Comparison of ENCODE assay signal across 1 cellular context in the genomic region with DNA sequence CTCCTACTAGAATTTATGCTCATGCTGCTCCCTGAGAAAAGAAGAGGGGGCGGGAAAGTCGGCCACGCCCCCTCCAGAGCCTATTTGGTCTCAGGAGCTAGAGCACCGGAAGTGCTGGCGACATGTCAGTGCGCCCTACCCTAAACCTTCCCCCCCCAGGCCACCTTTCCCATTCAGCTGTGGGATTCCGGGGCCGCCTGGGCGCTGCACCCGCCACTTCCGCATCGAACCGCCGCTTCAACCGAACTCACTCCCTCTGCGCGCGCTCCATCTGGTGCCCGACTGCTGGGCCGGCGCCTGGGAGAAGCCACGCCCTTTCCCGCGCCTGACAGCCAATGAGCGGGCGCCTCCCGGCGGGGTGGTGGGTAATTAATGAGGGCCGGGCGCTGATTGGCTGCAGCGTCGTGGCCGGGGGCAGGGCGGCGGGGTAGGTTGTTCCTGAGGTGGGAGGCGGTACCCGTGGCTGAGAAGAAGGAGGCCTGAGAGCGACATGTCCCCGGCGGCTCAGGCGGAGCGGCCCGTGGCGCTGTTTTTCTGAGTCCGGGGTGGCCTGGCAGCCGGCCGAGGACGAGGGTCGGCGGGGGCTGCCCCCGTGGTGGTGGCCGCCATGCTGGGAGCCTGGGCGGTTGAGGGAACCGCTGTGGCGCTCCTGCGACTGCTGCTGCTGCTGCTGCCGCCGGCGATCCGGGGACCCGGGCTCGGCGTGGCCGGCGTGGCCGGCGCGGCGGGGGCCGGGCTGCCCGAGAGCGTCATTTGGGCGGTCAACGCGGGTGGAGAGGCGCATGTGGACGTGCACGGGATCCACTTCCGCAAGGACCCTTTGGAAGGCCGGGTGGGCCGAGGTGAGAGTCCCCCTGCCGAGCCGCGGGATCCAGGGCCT.
TF ChIP-seq lines count a peak whose summit lies in the region.

MLEC (plus strand) TSS at position 460 of the 880 bp plus-strand sequence; CDS start at position 608, 148 bp downstream.

TF ChIP-seq in HepG2, 621 proteins besides CTCF, POLR2A, EP300 and RAD21 (continued from another document and continues in another):
- no peak for TF ChIP-seq HBP1 (CRISPR knock-in tag; IDR thresholded peaks at IDR 0.05; ENCODE audit: low read depth)
- 0 out of 2 replicates have a peak, but pooled peaks have one; percentile 72 for TF ChIP-seq ZNF205 (CRISPR knock-in tag; IDR thresholded peaks at IDR 0.05)
- peak; percentile 17; the same call in 1 of the 2 replicates for TF ChIP-seq SMAD3 (CRISPR knock-in tag; IDR thresholded peaks at IDR 0.05)
- TF ChIP-seq, protein P1, sequence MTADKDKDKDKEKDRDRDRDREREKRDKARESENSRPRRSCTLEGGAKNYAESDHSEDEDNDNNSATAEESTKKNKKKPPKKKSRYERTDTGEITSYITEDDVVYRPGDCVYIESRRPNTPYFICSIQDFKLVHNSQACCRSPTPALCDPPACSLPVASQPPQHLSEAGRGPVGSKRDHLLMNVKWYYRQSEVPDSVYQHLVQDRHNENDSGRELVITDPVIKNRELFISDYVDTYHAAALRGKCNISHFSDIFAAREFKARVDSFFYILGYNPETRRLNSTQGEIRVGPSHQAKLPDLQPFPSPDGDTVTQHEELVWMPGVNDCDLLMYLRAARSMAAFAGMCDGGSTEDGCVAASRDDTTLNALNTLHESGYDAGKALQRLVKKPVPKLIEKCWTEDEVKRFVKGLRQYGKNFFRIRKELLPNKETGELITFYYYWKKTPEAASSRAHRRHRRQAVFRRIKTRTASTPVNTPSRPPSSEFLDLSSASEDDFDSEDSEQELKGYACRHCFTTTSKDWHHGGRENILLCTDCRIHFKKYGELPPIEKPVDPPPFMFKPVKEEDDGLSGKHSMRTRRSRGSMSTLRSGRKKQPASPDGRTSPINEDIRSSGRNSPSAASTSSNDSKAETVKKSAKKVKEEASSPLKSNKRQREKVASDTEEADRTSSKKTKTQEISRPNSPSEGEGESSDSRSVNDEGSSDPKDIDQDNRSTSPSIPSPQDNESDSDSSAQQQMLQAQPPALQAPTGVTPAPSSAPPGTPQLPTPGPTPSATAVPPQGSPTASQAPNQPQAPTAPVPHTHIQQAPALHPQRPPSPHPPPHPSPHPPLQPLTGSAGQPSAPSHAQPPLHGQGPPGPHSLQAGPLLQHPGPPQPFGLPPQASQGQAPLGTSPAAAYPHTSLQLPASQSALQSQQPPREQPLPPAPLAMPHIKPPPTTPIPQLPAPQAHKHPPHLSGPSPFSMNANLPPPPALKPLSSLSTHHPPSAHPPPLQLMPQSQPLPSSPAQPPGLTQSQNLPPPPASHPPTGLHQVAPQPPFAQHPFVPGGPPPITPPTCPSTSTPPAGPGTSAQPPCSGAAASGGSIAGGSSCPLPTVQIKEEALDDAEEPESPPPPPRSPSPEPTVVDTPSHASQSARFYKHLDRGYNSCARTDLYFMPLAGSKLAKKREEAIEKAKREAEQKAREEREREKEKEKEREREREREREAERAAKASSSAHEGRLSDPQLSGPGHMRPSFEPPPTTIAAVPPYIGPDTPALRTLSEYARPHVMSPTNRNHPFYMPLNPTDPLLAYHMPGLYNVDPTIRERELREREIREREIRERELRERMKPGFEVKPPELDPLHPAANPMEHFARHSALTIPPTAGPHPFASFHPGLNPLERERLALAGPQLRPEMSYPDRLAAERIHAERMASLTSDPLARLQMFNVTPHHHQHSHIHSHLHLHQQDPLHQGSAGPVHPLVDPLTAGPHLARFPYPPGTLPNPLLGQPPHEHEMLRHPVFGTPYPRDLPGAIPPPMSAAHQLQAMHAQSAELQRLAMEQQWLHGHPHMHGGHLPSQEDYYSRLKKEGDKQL (CRISPR knock-in tag; IDR thresholded peaks at IDR 0.05; ENCODE audit: low read depth), result no peak
- TF ChIP-seq ZNF224 (CRISPR knock-in tag; IDR thresholded peaks at IDR 0.05), result no peak
- TF ChIP-seq IRF2 (CRISPR knock-in tag; IDR thresholded peaks at IDR 0.05), result peak; percentile 76
- TF ChIP-seq, protein P2, sequence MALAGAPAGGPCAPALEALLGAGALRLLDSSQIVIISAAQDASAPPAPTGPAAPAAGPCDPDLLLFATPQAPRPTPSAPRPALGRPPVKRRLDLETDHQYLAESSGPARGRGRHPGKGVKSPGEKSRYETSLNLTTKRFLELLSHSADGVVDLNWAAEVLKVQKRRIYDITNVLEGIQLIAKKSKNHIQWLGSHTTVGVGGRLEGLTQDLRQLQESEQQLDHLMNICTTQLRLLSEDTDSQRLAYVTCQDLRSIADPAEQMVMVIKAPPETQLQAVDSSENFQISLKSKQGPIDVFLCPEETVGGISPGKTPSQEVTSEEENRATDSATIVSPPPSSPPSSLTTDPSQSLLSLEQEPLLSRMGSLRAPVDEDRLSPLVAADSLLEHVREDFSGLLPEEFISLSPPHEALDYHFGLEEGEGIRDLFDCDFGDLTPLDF (CRISPR knock-in tag; IDR thresholded peaks at IDR 0.05), result peak; percentile 89
- TF ChIP-seq JUN (CRISPR knock-in tag; IDR thresholded peaks at IDR 0.05), result no peak
- no peak for TF ChIP-seq KLF11 (CRISPR knock-in tag; IDR thresholded peaks at IDR 0.05)
- TF ChIP-seq, protein P3, sequence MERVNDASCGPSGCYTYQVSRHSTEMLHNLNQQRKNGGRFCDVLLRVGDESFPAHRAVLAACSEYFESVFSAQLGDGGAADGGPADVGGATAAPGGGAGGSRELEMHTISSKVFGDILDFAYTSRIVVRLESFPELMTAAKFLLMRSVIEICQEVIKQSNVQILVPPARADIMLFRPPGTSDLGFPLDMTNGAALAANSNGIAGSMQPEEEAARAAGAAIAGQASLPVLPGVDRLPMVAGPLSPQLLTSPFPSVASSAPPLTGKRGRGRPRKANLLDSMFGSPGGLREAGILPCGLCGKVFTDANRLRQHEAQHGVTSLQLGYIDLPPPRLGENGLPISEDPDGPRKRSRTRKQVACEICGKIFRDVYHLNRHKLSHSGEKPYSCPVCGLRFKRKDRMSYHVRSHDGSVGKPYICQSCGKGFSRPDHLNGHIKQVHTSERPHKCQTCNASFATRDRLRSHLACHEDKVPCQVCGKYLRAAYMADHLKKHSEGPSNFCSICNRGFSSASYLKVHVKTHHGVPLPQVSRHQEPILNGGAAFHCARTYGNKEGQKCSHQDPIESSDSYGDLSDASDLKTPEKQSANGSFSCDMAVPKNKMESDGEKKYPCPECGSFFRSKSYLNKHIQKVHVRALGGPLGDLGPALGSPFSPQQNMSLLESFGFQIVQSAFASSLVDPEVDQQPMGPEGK (CRISPR knock-in tag; IDR thresholded peaks at IDR 0.05), result no peak
- peak; percentile 49; the same call in 1 of the 2 replicates for TF ChIP-seq ZNF274 (CRISPR knock-in tag; IDR thresholded peaks at IDR 0.05)
- no peak for TF ChIP-seq SKI (IDR thresholded peaks at IDR 0.05; ENCODE audit: partially characterized antibody)
- TF ChIP-seq NR2C2 (CRISPR knock-in tag; IDR thresholded peaks at IDR 0.05; ENCODE audit: borderline replicate concordance), result peak; percentile 88
- TF ChIP-seq NFRKB (IDR thresholded peaks at IDR 0.05), result no peak
- TF ChIP-seq ZNF256 (CRISPR knock-in tag; conservative IDR thresholded peaks at IDR 0.05), result no peak
- TF ChIP-seq ZNF816 (CRISPR knock-in tag; IDR thresholded peaks at IDR 0.05; ENCODE audit: borderline replicate concordance), result no peak
- peak; percentile 37; the same call in 1 of the 2 replicates for TF ChIP-seq ZNF280D (CRISPR knock-in tag; IDR thresholded peaks at IDR 0.05)
- TF ChIP-seq ZNF367 (CRISPR knock-in tag; IDR thresholded peaks at IDR 0.05; ENCODE audit: borderline replicate concordance), result no peak; the same call in 1 of the 2 replicates
- no peak for TF ChIP-seq FIP1L1 (IDR thresholded peaks at IDR 0.05; ENCODE audit: borderline replicate concordance, insufficient read depth, low read depth, low read length)
- TF ChIP-seq THYN1 (CRISPR knock-in tag; IDR thresholded peaks at IDR 0.05; ENCODE audit: borderline replicate concordance, low read depth), result no peak
- TF ChIP-seq SMC3 (IDR thresholded peaks at IDR 0.05; ENCODE audit: low read length), result no peak
- TF ChIP-seq ETV5 (CRISPR knock-in tag; IDR thresholded peaks at IDR 0.05; ENCODE audit: borderline replicate concordance), result peak; percentile 52
- TF ChIP-seq KAT7 (CRISPR knock-in tag; IDR thresholded peaks at IDR 0.05; ENCODE audit: borderline replicate concordance), result peak; percentile 27; the same call in 1 of the 2 replicates
- TF ChIP-seq TGIF2 (CRISPR knock-in tag; IDR thresholded peaks at IDR 0.05), result no peak; the same call in 1 of the 2 replicates
- TF ChIP-seq, protein P4, sequence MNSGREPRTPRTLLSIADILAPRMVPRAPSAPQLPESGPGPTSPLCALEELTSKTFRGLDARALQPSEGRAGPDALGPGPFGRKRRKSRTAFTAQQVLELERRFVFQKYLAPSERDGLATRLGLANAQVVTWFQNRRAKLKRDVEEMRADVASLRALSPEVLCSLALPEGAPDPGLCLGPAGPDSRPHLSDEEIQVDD (CRISPR knock-in tag; IDR thresholded peaks at IDR 0.05; ENCODE audit: borderline replicate concordance), result no peak
- peak; percentile 52 for TF ChIP-seq ZNF777 (CRISPR knock-in tag; IDR thresholded peaks at IDR 0.05)
- TF ChIP-seq RCOR2 (CRISPR knock-in tag; IDR thresholded peaks at IDR 0.05), result no peak
- TF ChIP-seq EHMT2 (IDR thresholded peaks at IDR 0.05; ENCODE audit: borderline replicate concordance, low read depth, low read length), result peak; percentile 36; the same call in 1 of the 2 replicates
- TF ChIP-seq MAFF (IDR thresholded peaks at IDR 0.05; ENCODE audit: low read depth, low read length), result no peak
- TF ChIP-seq, protein P5, sequence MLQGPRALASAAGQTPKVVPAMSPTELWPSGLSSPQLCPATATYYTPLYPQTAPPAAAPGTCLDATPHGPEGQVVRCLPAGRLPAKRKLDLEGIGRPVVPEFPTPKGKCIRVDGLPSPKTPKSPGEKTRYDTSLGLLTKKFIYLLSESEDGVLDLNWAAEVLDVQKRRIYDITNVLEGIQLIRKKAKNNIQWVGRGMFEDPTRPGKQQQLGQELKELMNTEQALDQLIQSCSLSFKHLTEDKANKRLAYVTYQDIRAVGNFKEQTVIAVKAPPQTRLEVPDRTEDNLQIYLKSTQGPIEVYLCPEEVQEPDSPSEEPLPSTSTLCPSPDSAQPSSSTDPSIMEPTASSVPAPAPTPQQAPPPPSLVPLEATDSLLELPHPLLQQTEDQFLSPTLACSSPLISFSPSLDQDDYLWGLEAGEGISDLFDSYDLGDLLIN (CRISPR knock-in tag; IDR thresholded peaks at IDR 0.05; ENCODE audit: borderline replicate concordance), result 0 out of 2 replicates have a peak, but pooled peaks have one; percentile 22
- TF ChIP-seq ZNF451 (CRISPR knock-in tag; IDR thresholded peaks at IDR 0.05), result no peak
- peak; percentile 85 for TF ChIP-seq PHF21A (CRISPR knock-in tag; IDR thresholded peaks at IDR 0.05)
- TF ChIP-seq TARDBP (CRISPR knock-in tag; IDR thresholded peaks at IDR 0.05), result peak; percentile 95
- no peak for TF ChIP-seq MBNL3 (CRISPR knock-in tag; conservative IDR thresholded peaks at IDR 0.05)
- 0 out of 2 replicates have a peak, but pooled peaks have one; percentile 28 for TF ChIP-seq JUND (CRISPR knock-in tag; IDR thresholded peaks at IDR 0.05)
- TF ChIP-seq CCAR2 (optimal IDR thresholded peaks at IDR 0.05; ENCODE audit: low read depth, low read length), result peak; percentile 60
- TF ChIP-seq, protein P6, sequence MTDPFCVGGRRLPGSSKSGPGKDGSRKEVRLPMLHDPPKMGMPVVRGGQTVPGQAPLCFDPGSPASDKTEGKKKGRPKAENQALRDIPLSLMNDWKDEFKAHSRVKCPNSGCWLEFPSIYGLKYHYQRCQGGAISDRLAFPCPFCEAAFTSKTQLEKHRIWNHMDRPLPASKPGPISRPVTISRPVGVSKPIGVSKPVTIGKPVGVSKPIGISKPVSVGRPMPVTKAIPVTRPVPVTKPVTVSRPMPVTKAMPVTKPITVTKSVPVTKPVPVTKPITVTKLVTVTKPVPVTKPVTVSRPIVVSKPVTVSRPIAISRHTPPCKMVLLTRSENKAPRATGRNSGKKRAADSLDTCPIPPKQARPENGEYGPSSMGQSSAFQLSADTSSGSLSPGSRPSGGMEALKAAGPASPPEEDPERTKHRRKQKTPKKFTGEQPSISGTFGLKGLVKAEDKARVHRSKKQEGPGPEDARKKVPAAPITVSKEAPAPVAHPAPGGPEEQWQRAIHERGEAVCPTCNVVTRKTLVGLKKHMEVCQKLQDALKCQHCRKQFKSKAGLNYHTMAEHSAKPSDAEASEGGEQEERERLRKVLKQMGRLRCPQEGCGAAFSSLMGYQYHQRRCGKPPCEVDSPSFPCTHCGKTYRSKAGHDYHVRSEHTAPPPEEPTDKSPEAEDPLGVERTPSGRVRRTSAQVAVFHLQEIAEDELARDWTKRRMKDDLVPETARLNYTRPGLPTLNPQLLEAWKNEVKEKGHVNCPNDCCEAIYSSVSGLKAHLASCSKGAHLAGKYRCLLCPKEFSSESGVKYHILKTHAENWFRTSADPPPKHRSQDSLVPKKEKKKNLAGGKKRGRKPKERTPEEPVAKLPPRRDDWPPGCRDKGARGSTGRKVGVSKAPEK (CRISPR knock-in tag; IDR thresholded peaks at IDR 0.05; ENCODE audit: borderline replicate concordance), result no peak
- TF ChIP-seq SRSF4 (IDR thresholded peaks at IDR 0.05; ENCODE audit: low read depth, low read length, poor library complexity, severe bottlenecking), result no peak
- TF ChIP-seq ERF (CRISPR knock-in tag; IDR thresholded peaks at IDR 0.05), result peak; percentile 64; the same call in 1 of the 2 replicates
- TF ChIP-seq FOXK1 (CRISPR knock-in tag; IDR thresholded peaks at IDR 0.05; ENCODE audit: borderline replicate concordance, low read depth), result no peak
- TF ChIP-seq PTBP1 (IDR thresholded peaks at IDR 0.05; ENCODE audit: low read depth, low read length, poor library complexity, severe bottlenecking), result no peak
